ENCODE assay signal across 1 cellular context in genomic region chr16:30609002-30609927, GRCh38.
TF ChIP-seq lines count a peak whose summit lies in the region.

No MANE protein-coding gene starts in this region.

TF ChIP-seq in K562, 482 proteins besides CTCF, POLR2A, EP300 and RAD21 (continued from another document):
- TF ChIP-seq, protein P1, sequence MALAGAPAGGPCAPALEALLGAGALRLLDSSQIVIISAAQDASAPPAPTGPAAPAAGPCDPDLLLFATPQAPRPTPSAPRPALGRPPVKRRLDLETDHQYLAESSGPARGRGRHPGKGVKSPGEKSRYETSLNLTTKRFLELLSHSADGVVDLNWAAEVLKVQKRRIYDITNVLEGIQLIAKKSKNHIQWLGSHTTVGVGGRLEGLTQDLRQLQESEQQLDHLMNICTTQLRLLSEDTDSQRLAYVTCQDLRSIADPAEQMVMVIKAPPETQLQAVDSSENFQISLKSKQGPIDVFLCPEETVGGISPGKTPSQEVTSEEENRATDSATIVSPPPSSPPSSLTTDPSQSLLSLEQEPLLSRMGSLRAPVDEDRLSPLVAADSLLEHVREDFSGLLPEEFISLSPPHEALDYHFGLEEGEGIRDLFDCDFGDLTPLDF (CRISPR knock-in tag; IDR thresholded peaks at IDR 0.05), result no peak
- TF ChIP-seq MYC (IDR thresholded peaks at IDR 0.05; ENCODE audit: low read depth, low read length) (no peak), MYC (CRISPR knock-in tag; IDR thresholded peaks at IDR 0.05; ENCODE audit: borderline replicate concordance, low read depth) (no peak), ZNF282 (CRISPR knock-in tag; IDR thresholded peaks at IDR 0.05) (no peak), ZBTB11 (CRISPR knock-in tag; IDR thresholded peaks at IDR 0.05) (no peak; a peak in 1 of 6 replicates), ARID1B (IDR thresholded peaks at IDR 0.05) (no peak), LARP7 (IDR thresholded peaks at IDR 0.05) (no peak), CBX2 (IDR thresholded peaks at IDR 0.05; ENCODE audit: insufficient read depth, low read length, poor library complexity, severe bottlenecking) (no peak), TAF15 (IDR thresholded peaks at IDR 0.05; ENCODE audit: low read depth, low read length) (no peak), MAZ (CRISPR knock-in tag; conservative IDR thresholded peaks at IDR 0.05 in 1 of 2, IDR thresholded peaks at IDR 0.05 in 1 of 2) (peak in 1 of 2 experiments; percentile 65; a peak in 2 of 4 replicates), GABPB1 (CRISPR knock-in tag; IDR thresholded peaks at IDR 0.05) (peak; percentile 30; the same call in 1 of the 2 replicates), HMG20B (CRISPR knock-in tag; IDR thresholded peaks at IDR 0.05) (no peak), ZNF76 (CRISPR knock-in tag; IDR thresholded peaks at IDR 0.05; ENCODE audit: borderline replicate concordance) (0 out of 2 replicates have a peak, but pooled peaks have one; percentile 8)
